ENCODE assay signal across 13 cellular contexts in genomic region chr1:165862448-165862847, GRCh38. TPM values are rescaled to one million over a fixed set of nuclear protein-coding genes. Genes with fewer than 3 reads are reported as not detected.
DNase-seq lines count a peak whose midpoint lies in the region; ATAC-seq and TF ChIP-seq lines count a peak whose summit lies in the region.
"Had no signal": no experiment of that assay in that cellular context is flagged by ENCODE, and none has a peak within 500 bp of the region (broad histone marks: within the 10 kb centered on the region; RNA-seq: fewer than 3 reads in every experiment).

No MANE protein-coding gene starts in this region.

- DNase-seq in activated naive CD8-positive, alpha-beta T cell treated with anti-CD3 and anti-CD28 coated beads, Interleukin-2, amount 10 ng/mL, durations not matched to agents 7 days and 5 days, result no peak
- no peak for DNase-seq in activated naive CD8-positive, alpha-beta T cell treated with anti-CD3 and anti-CD28 coated beads for 36 hours
- DNase-seq in body of pancreas, result peak; percentile 43 to 79 (median 56)
- DNase-seq in transverse colon, result peak; percentile 43
- no peak for DNase-seq in left lobe of liver (ENCODE audit: low spot score)
- DNase-seq in hippocampal formation (lab: John Stamatoyannopoulos, UW), result no peak
- no peak for DNase-seq in right lobe of liver
- DNase-seq: activated CD8-positive, alpha-beta T cell treated with anti-CD3 and anti-CD28 coated beads, Interleukin-2, amount 10 ng/mL, durations not matched to agents 7 days and 5 days; Karpas-422; natural killer cell; SW 1271 had no signal

- POLR2A ChIA-PET in activated naive CD8-positive, alpha-beta T cell treated with anti-CD3 and anti-CD28 coated beads, Interleukin-2, amount 10 ng/mL, durations not matched to agents 7 days and 5 days (lab: Charles Lee), result no interaction called here

- no peak for ATAC-seq in activated naive CD8-positive, alpha-beta T cell treated with anti-CD3 and anti-CD28 coated beads, Interleukin-2, amount 10 ng/mL, durations not matched to agents 7 days and 5 days (ENCODE audit: low read depth)
- peak; percentile 66 for ATAC-seq in HG03139 (IDR thresholded peaks at IDR 0.05; ENCODE audit: unreplicated experiment)
- peak; percentile 45 for ATAC-seq in body of pancreas
- ATAC-seq in left lobe of liver, result no peak
- no peak for ATAC-seq in right lobe of liver
- ATAC-seq: activated CD8-positive, alpha-beta T cell treated with anti-CD3 and anti-CD28 coated beads, Interleukin-2, amount 10 ng/mL, durations not matched to agents 7 days and 5 days; natural killer cell had no signal

- H3K4me3 Mint-ChIP-seq in activated naive CD8-positive, alpha-beta T cell treated with anti-CD3 and anti-CD28 coated beads, Interleukin-2, amount 10 ng/mL, durations not matched to agents 7 days and 5 days, result no peak overlapping the region
- no peak overlapping the region for H3K4me3 Mint-ChIP-seq in activated naive CD8-positive, alpha-beta T cell treated with anti-CD3 and anti-CD28 coated beads for 36 hours
- H3K4me3 Mint-ChIP-seq: activated CD8-positive, alpha-beta T cell treated with anti-CD3 and anti-CD28 coated beads, Interleukin-2, amount 10 ng/mL, durations not matched to agents 7 days and 5 days; natural killer cell; stimulated activated naive CD8-positive, alpha-beta T cell treated with anti-CD3 and anti-CD28 coated beads, Interleukin-15, Interleukin-2, amounts not matched to agents 100 ng/mL and 50 ng/mL, for 24 hours had no signal

- H3K27me3 Mint-ChIP-seq in activated naive CD8-positive, alpha-beta T cell treated with anti-CD3 and anti-CD28 coated beads, Interleukin-2, amount 10 ng/mL, durations not matched to agents 7 days and 5 days, result no peaks in the 10 kb centered on the region
- peaks cover 4% of the 10 kb centered on the region for H3K27me3 Mint-ChIP-seq in activated naive CD8-positive, alpha-beta T cell treated with anti-CD3 and anti-CD28 coated beads for 36 hours
- H3K27me3 Mint-ChIP-seq: stimulated activated naive CD8-positive, alpha-beta T cell treated with anti-CD3 and anti-CD28 coated beads, Interleukin-15, Interleukin-2, amounts not matched to agents 100 ng/mL and 50 ng/mL, for 24 hours had no signal

- no peaks in the 10 kb centered on the region for H3K9me3 Mint-ChIP-seq in activated naive CD8-positive, alpha-beta T cell treated with anti-CD3 and anti-CD28 coated beads, Interleukin-2, amount 10 ng/mL, durations not matched to agents 7 days and 5 days
- no peaks in the 10 kb centered on the region for H3K9me3 Mint-ChIP-seq in activated naive CD8-positive, alpha-beta T cell treated with anti-CD3 and anti-CD28 coated beads for 36 hours
- H3K9me3 Mint-ChIP-seq: natural killer cell; stimulated activated naive CD8-positive, alpha-beta T cell treated with anti-CD3 and anti-CD28 coated beads, Interleukin-15, Interleukin-2, amounts not matched to agents 100 ng/mL and 50 ng/mL, for 24 hours had no signal

- intact Hi-C loops in body of pancreas (cut with DNase I) (no loop called here), transverse colon (cut with DNase I; ENCODE audit: low total_unique reads) (no loop called here), right lobe of liver (cut with DNase I) (no loop called here)

- H3K27ac Mint-ChIP-seq in activated naive CD8-positive, alpha-beta T cell treated with anti-CD3 and anti-CD28 coated beads, Interleukin-2, amount 10 ng/mL, durations not matched to agents 7 days and 5 days, result peak overlapping the region; percentile 14
- H3K27ac Mint-ChIP-seq in activated naive CD8-positive, alpha-beta T cell treated with anti-CD3 and anti-CD28 coated beads for 36 hours, result no peak overlapping the region
- H3K27ac Mint-ChIP-seq: activated CD8-positive, alpha-beta T cell treated with anti-CD3 and anti-CD28 coated beads, Interleukin-2, amount 10 ng/mL, durations not matched to agents 7 days and 5 days; natural killer cell; stimulated activated naive CD8-positive, alpha-beta T cell treated with anti-CD3 and anti-CD28 coated beads, Interleukin-15, Interleukin-2, amounts not matched to agents 100 ng/mL and 50 ng/mL, for 24 hours had no signal

- H3K36me3 ChIP-seq in body of pancreas (replicated peaks in 1 of 2; ENCODE audit: insufficient read depth in 1 of 2, low read depth in 2 of 2) (no peaks in the 10 kb centered on the region), transverse colon (no peaks in the 10 kb centered on the region), right lobe of liver (no peaks in the 10 kb centered on the region)

- no peaks in the 10 kb centered on the region for H3K9me3 ChIP-seq in body of pancreas
- H3K9me3 ChIP-seq in transverse colon, result no peaks in the 10 kb centered on the region
- no peaks in the 10 kb centered on the region for H3K9me3 ChIP-seq in right lobe of liver

- TF ChIP-seq CTCF in body of pancreas (IDR thresholded peaks at IDR 0.05), result no peak
- no peak for TF ChIP-seq CTCF in transverse colon (IDR thresholded peaks at IDR 0.05)
- no peak for TF ChIP-seq CTCF in right lobe of liver (IDR thresholded peaks at IDR 0.05)

- TF ChIP-seq EP300 in transverse colon (IDR thresholded peaks at IDR 0.05; ENCODE audit: low read depth), result no peak

- no peak overlapping the region for H3K4me3 ChIP-seq in body of pancreas
- no peak overlapping the region for H3K4me3 ChIP-seq in transverse colon
- no peak overlapping the region for H3K4me3 ChIP-seq in right lobe of liver

- H3K4me1 Mint-ChIP-seq in activated naive CD8-positive, alpha-beta T cell treated with anti-CD3 and anti-CD28 coated beads, Interleukin-2, amount 10 ng/mL, durations not matched to agents 7 days and 5 days, result peaks cover 15% of the 10 kb centered on the region
- peaks cover 14% of the 10 kb centered on the region for H3K4me1 Mint-ChIP-seq in activated naive CD8-positive, alpha-beta T cell treated with anti-CD3 and anti-CD28 coated beads for 36 hours

- WGBS in body of pancreas, 2 donors, result 23 to 24% methylated on average over 5 of the region's 5 CpGs
- 35% methylated on average over 5 of the region's 5 CpGs; no CpG with 5 or more reads in 1 of the 2 donors for WGBS in transverse colon (ENCODE audit: low coverage in 1 of 2), 2 donors
- 64% methylated on average over 3 of the region's 5 CpGs for WGBS in right lobe of liver (ENCODE audit: insufficient coverage, low coverage, low lambda C conversion rate, missing lambda C conversion rate)

- H3K36me3 Mint-ChIP-seq in activated naive CD8-positive, alpha-beta T cell treated with anti-CD3 and anti-CD28 coated beads, Interleukin-2, amount 10 ng/mL, durations not matched to agents 7 days and 5 days, result peaks cover 9% of the 10 kb centered on the region
- H3K36me3 Mint-ChIP-seq in activated naive CD8-positive, alpha-beta T cell treated with anti-CD3 and anti-CD28 coated beads for 36 hours, result peaks cover 25% of the 10 kb centered on the region
- H3K36me3 Mint-ChIP-seq: natural killer cell had no signal

- H3K27me3 ChIP-seq in body of pancreas (no peaks in the 10 kb centered on the region), transverse colon (no peaks in the 10 kb centered on the region), right lobe of liver (no peaks in the 10 kb centered on the region)

- H3K4me1 ChIP-seq in body of pancreas, result peaks cover 48% of the 10 kb centered on the region
- H3K4me1 ChIP-seq in transverse colon, result peaks cover 11 to 73% (median 63%) of the 10 kb centered on the region in 4 donors
- H3K4me1 ChIP-seq in right lobe of liver, result peaks cover 0 to 25% (median 9%) of the 10 kb centered on the region in 4 donors

- TF ChIP-seq POLR2A in body of pancreas (IDR thresholded peaks at IDR 0.05), result no peak
- TF ChIP-seq POLR2A in transverse colon (IDR thresholded peaks at IDR 0.05), result no peak
- TF ChIP-seq POLR2A in right lobe of liver (IDR thresholded peaks at IDR 0.05), result no peak

- in situ Hi-C loops in transverse colon (cut with MboI; ENCODE audit: low pct_ligation_motif_present in 1 of 4, low pct_unique_long_range_greater_than_20kb in 1 of 4, low sequenced_read_pairs in 3 of 4), result no loop called here

- H3K27ac ChIP-seq in body of pancreas (peak overlapping the region in 2 of 4 donors; percentile 8 to 40), transverse colon (peak overlapping the region; percentile 30 to 65 (median 46)), right lobe of liver (no peak overlapping the region)

RNA-seq across cellular contexts. Expression of gene UCK2, which starts 35.0 kb away (rescaled TPM):
- 10 to 100 TPM; 15.0 to 15.3 TPM for total RNA-seq in activated naive CD8-positive, alpha-beta T cell treated with anti-CD3 and anti-CD28 coated beads, Interleukin-2, amount 10 ng/mL, durations not matched to agents 7 days and 5 days
- 10 to 100 TPM; 88.6 to 92.2 TPM for total RNA-seq in activated naive CD8-positive, alpha-beta T cell treated with anti-CD3 and anti-CD28 coated beads for 36 hours
- 10 to 100 TPM; 23.3 to 27.4 TPM for total RNA-seq in body of pancreas
- 10 to 100 TPM; 18.9 to 96.5 (median 69.7) TPM for total RNA-seq in transverse colon
- total RNA-seq in left lobe of liver, result 8.1 TPM
- total RNA-seq in right lobe of liver, result 10 to 100 TPM in 3 of 6 experiments, 1 to 10 TPM in 3; 8.4 to 22.9 (median 10.4) TPM

Comparison
In these comparisons a context has a peak if more than half of its experiments do, and no peak if none do; other contexts are left out.
1. ATAC-seq: peak in HG03139 (single experiment) and body of pancreas (single experiment); none in activated naive CD8-positive, alpha-beta T cell treated with anti-CD3 and anti-CD28 coated beads, Interleukin-2, amount 10 ng/mL, durations not matched to agents 7 days and 5 days (single experiment), left lobe of liver (single experiment) and right lobe of liver (0 of 4).
2. DNase-seq: peak in body of pancreas (4 of 4) and transverse colon (single experiment); none in activated naive CD8-positive, alpha-beta T cell treated with anti-CD3 and anti-CD28 coated beads, Interleukin-2, amount 10 ng/mL, durations not matched to agents 7 days and 5 days (single experiment), activated naive CD8-positive, alpha-beta T cell treated with anti-CD3 and anti-CD28 coated beads for 36 hours (single experiment), left lobe of liver (single experiment), hippocampal formation (0 of 2) and right lobe of liver (0 of 3).
3. H3K27ac ChIP-seq: peak in transverse colon (4 of 4); none in right lobe of liver (0 of 3).